Comparison of ENCODE assay signal across 1 cellular context in genomic region chr2:10912076-10912731, GRCh38.
TF ChIP-seq lines count a peak whose summit lies in the region.

No MANE protein-coding gene starts in this region.

TF ChIP-seq in SK-N-SH, 30 proteins besides CTCF, POLR2A, EP300 and RAD21 (continued from another document):
- TF ChIP-seq MXI1 (IDR thresholded peaks at IDR 0.05; ENCODE audit: low read depth, low read length) = no peak
- no peak for TF ChIP-seq NFIC (IDR thresholded peaks at IDR 0.05; ENCODE audit: borderline replicate concordance)
- no peak for TF ChIP-seq FOXJ3 (CRISPR knock-in tag; IDR thresholded peaks at IDR 0.05)
- TF ChIP-seq, protein P1, sequence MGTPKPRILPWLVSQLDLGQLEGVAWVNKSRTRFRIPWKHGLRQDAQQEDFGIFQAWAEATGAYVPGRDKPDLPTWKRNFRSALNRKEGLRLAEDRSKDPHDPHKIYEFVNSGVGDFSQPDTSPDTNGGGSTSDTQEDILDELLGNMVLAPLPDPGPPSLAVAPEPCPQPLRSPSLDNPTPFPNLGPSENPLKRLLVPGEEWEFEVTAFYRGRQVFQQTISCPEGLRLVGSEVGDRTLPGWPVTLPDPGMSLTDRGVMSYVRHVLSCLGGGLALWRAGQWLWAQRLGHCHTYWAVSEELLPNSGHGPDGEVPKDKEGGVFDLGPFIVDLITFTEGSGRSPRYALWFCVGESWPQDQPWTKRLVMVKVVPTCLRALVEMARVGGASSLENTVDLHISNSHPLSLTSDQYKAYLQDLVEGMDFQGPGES (IDR thresholded peaks at IDR 0.05; ENCODE audit: low read depth, low read length) = no peak
- no peak for TF ChIP-seq EZH2phosphoT487 (IDR thresholded peaks at IDR 0.05; ENCODE audit: borderline replicate concordance, low read depth)
- TF ChIP-seq, protein P2, sequence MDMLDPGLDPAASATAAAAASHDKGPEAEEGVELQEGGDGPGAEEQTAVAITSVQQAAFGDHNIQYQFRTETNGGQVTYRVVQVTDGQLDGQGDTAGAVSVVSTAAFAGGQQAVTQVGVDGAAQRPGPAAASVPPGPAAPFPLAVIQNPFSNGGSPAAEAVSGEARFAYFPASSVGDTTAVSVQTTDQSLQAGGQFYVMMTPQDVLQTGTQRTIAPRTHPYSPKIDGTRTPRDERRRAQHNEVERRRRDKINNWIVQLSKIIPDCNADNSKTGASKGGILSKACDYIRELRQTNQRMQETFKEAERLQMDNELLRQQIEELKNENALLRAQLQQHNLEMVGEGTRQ (IDR thresholded peaks at IDR 0.05; ENCODE audit: borderline replicate concordance, low read depth, low read length) = no peak
TF ChIP-seq in SK-N-SH: peak in this region for 0.
